In the genomic region with DNA sequence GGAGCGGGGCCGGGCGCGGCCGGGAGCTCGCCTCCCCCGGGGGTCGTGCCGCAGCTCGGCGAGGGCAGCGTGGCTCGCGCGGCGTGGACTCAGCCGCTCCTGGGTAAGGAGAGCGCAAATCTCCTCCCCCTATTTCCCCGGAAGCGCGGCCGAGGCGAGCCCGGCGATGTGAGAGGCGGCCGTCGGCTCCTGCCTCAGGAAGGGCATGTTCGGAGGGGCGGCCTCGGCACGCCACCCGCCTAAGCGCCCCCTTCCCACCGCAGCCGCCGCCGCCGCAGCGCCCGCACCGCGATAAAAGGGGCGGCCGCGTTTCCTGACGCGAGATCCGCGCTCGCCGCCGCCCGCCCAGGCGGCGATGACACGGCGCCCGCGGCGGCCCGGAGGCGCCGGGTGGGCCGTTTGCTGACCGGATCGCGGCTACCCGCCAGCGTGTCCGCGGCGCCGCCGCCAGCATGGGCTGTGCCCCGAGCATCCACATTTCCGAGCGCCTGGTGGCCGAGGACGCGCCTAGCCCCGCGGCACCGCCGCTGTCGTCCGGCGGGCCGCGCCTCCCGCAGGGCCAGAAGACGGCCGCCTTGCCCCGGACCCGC, we compare ENCODE assay signal across 8 cellular contexts. TPM values are rescaled to one million over a fixed set of nuclear protein-coding genes. Genes with fewer than 3 reads are reported as not detected.
A peak's percentile ranks its signal among the peaks of the same experiment; 100 is the strongest.
DNase-seq lines count a peak whose midpoint lies in the region; ATAC-seq and TF ChIP-seq lines count a peak whose summit lies in the region.

A gene with protein sequence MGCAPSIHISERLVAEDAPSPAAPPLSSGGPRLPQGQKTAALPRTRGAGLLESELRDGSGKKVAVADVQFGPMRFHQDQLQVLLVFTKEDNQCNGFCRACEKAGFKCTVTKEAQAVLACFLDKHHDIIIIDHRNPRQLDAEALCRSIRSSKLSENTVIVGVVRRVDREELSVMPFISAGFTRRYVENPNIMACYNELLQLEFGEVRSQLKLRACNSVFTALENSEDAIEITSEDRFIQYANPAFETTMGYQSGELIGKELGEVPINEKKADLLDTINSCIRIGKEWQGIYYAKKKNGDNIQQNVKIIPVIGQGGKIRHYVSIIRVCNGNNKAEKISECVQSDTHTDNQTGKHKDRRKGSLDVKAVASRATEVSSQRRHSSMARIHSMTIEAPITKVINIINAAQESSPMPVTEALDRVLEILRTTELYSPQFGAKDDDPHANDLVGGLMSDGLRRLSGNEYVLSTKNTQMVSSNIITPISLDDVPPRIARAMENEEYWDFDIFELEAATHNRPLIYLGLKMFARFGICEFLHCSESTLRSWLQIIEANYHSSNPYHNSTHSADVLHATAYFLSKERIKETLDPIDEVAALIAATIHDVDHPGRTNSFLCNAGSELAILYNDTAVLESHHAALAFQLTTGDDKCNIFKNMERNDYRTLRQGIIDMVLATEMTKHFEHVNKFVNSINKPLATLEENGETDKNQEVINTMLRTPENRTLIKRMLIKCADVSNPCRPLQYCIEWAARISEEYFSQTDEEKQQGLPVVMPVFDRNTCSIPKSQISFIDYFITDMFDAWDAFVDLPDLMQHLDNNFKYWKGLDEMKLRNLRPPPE (plus strand): TSS at position 146 of the 590 bp plus-strand sequence. CDS start 307 bp downstream, at position 453.

- TF ChIP-seq EP300 in esophagus muscularis mucosa (IDR thresholded peaks at IDR 0.05): no peak

- peak within 1 kb of the TSS; percentile 85 for H3K4me3 Mint-ChIP-seq in GM23338
- peak within 1 kb of the TSS; percentile 90 for H3K4me3 Mint-ChIP-seq in natural killer cell treated with Interleukin-12 subunit alpha and Interleukin-12 subunit beta and Interleukin-15 and Interleukin-18, amount 100 ng/mL, for 72 hours

- no peak within 1 kb of the TSS for H3K27ac Mint-ChIP-seq in GM23338
- H3K27ac Mint-ChIP-seq in natural killer cell treated with Interleukin-12 subunit alpha and Interleukin-12 subunit beta and Interleukin-15 and Interleukin-18, amount 100 ng/mL, for 72 hours: peak within 1 kb of the TSS; percentile 81 to 91

- H4K20me1 ChIP-seq in GM23338 (replicated peaks; ENCODE audit: insufficient read depth): peaks cover 13% of the 10 kb centered on the region

- H3K9me2 ChIP-seq in GM23338 (ENCODE audit: insufficient read depth): no peaks in the 10 kb centered on the region

- H3K4me2 ChIP-seq in GM23338: peak within 1 kb of the TSS; percentile 82

- no peaks in the 10 kb centered on the region for H3K9me3 ChIP-seq in esophagus muscularis mucosa
- H3K9me3 ChIP-seq in vagina: no peaks in the 10 kb centered on the region

- H3K36me3 ChIP-seq in GM23338 (ENCODE audit: insufficient read depth) (no peaks in the 10 kb centered on the region), esophagus muscularis mucosa (no peaks in the 10 kb centered on the region), vagina (no peaks in the 10 kb centered on the region)

- H3K9me3 Mint-ChIP-seq in GM23338: no peaks in the 10 kb centered on the region; the same call in 2 of the 3 replicates
- no peaks in the 10 kb centered on the region for H3K9me3 Mint-ChIP-seq in natural killer cell treated with Interleukin-12 subunit alpha and Interleukin-12 subunit beta and Interleukin-15 and Interleukin-18, amount 100 ng/mL, for 72 hours

- TF ChIP-seq POLR2A in esophagus muscularis mucosa (IDR thresholded peaks at IDR 0.05; ENCODE audit: low read depth) (no peak), vagina (IDR thresholded peaks at IDR 0.05) (no peak)

- no peak for TF ChIP-seq CTCF in GM23338 (conservative IDR thresholded peaks at IDR 0.05; ENCODE audit: low read depth in 2 of 2)
- TF ChIP-seq CTCF in esophagus muscularis mucosa (IDR thresholded peaks at IDR 0.05): peak in 1 of 3 experiments; percentile 26
- TF ChIP-seq CTCF in vagina (IDR thresholded peaks at IDR 0.05): no peak

- DNase-seq in NCI-H2081 (lab: John Stamatoyannopoulos, UW) (peak; percentile 22 to 46), NCI-H2081 treated with DMSO at 0.1 percent for 48 hours (lab: John Stamatoyannopoulos, UW) (no peak), GM23338 (ENCODE audit: low spot score) (peak; percentile 60), LHCN-M2 (ENCODE audit: low read depth) (peak; percentile 28), esophagus muscularis mucosa (ENCODE audit: extremely low spot score) (no peak), vagina (ENCODE audit: extremely low spot score in 2 of 2) (no peak)
- peak; percentile 76 for DNase-seq in activated CD8-positive, alpha-beta memory T cell treated with anti-CD3 and anti-CD28 coated beads, Interleukin-2, amount 50 U/mL, for 48 hours
- peak; percentile 80 for DNase-seq in natural killer cell treated with Interleukin-12 subunit alpha and Interleukin-12 subunit beta and Interleukin-15 and Interleukin-18, amount 100 ng/mL, for 72 hours (ENCODE audit: low spot score)

- H3K4me3 ChIP-seq in GM23338 (peak within 1 kb of the TSS; percentile 90), esophagus muscularis mucosa (peak within 1 kb of the TSS; percentile 78 to 95 (median 87)), vagina (peak within 1 kb of the TSS; percentile 84 to 98)

- H3K4me1 Mint-ChIP-seq in GM23338: peaks cover 22% of the 10 kb centered on the region
- H3K4me1 Mint-ChIP-seq in natural killer cell treated with Interleukin-12 subunit alpha and Interleukin-12 subunit beta and Interleukin-15 and Interleukin-18, amount 100 ng/mL, for 72 hours (ENCODE audit: low read depth in 2 of 2): peaks cover 31 to 34% of the 10 kb centered on the region in 2 donors

- H3K27ac ChIP-seq in GM23338 (ENCODE audit: low read depth): peak within 1 kb of the TSS; percentile 80
- H3K27ac ChIP-seq in esophagus muscularis mucosa (replicated peaks in 1 of 4): peak within 1 kb of the TSS; percentile 93 to 98 (median 96)
- H3K27ac ChIP-seq in vagina: peak within 1 kb of the TSS; percentile 98

- WGBS in esophagus muscularis mucosa: 1% methylated on average over 37 of the region's 95 CpGs

- 0 out of 2 replicates have a peak, but pooled peaks cover 3% of the 10 kb centered on the region for H3F3A ChIP-seq in GM23338 (replicated peaks; ENCODE audit: low read depth)

- peaks cover 43% of the 10 kb centered on the region for H3K27me3 Mint-ChIP-seq in GM23338 (ENCODE audit: insufficient read depth, low read depth, poor library complexity)
- peaks cover 0 to 3% of the 10 kb centered on the region in 2 donors for H3K27me3 Mint-ChIP-seq in natural killer cell treated with Interleukin-12 subunit alpha and Interleukin-12 subunit beta and Interleukin-15 and Interleukin-18, amount 100 ng/mL, for 72 hours

- no peaks in the 10 kb centered on the region; the same call in 2 of the 3 replicates for H3K36me3 Mint-ChIP-seq in GM23338 (ENCODE audit: low read depth)
- H3K36me3 Mint-ChIP-seq in natural killer cell treated with Interleukin-12 subunit alpha and Interleukin-12 subunit beta and Interleukin-15 and Interleukin-18, amount 100 ng/mL, for 72 hours: no peaks in the 10 kb centered on the region

- H3K79me2 ChIP-seq in GM23338 (replicated peaks; ENCODE audit: insufficient read depth): peaks cover 14% of the 10 kb centered on the region

- peak within 1 kb of the TSS; percentile 86 for H2AFZ ChIP-seq in GM23338

- ATAC-seq in GM23338: peak; percentile 1; the same call in 1 of the 3 replicates
- peak; percentile 37 to 50 for ATAC-seq in natural killer cell treated with Interleukin-12 subunit alpha and Interleukin-12 subunit beta and Interleukin-15 and Interleukin-18, amount 100 ng/mL, for 72 hours

- H3K4me1 ChIP-seq in GM23338 (ENCODE audit: insufficient read depth): 0 out of 2 replicates have a peak, but pooled peaks cover 8% of the 10 kb centered on the region
- H3K4me1 ChIP-seq in esophagus muscularis mucosa: peaks cover 28 to 51% (median 46%) of the 10 kb centered on the region in 4 donors
- peaks cover 43% of the 10 kb centered on the region for H3K4me1 ChIP-seq in vagina

- intact Hi-C loops in esophagus muscularis mucosa (cut with DNase I) (loop anchor here (10.0 kb wide), 1 partner anchor 63 kb away; no protein-coding TSS in a partner anchor), vagina (cut with DNase I) (no loop called here)

- H3K27me3 ChIP-seq in GM23338 (ENCODE audit: insufficient read depth) (peaks cover 70% of the 10 kb centered on the region), esophagus muscularis mucosa (no peaks in the 10 kb centered on the region), vagina (no peaks in the 10 kb centered on the region)

TF ChIP-seq in GM23338, 12 proteins besides CTCF, POLR2A, EP300 and RAD21:
- TF ChIP-seq ZNF331 (CRISPR knock-in tag; IDR thresholded peaks at IDR 0.05; ENCODE audit: low read depth) (no peak), STAT1 (IDR thresholded peaks at IDR 0.05; ENCODE audit: unreplicated experiment) (no peak), CREB1 (CRISPR knock-in tag; IDR thresholded peaks at IDR 0.05; ENCODE audit: low read depth) (no peak)
- TF ChIP-seq, protein P1, sequence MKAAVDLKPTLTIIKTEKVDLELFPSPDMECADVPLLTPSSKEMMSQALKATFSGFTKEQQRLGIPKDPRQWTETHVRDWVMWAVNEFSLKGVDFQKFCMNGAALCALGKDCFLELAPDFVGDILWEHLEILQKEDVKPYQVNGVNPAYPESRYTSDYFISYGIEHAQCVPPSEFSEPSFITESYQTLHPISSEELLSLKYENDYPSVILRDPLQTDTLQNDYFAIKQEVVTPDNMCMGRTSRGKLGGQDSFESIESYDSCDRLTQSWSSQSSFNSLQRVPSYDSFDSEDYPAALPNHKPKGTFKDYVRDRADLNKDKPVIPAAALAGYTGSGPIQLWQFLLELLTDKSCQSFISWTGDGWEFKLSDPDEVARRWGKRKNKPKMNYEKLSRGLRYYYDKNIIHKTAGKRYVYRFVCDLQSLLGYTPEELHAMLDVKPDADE (IDR thresholded peaks at IDR 0.05): no peak

RNA-seq across cellular contexts. Expression of the gene that starts here (rescaled TPM):
- 7.5 and 12.0 TPM in 2 replicates for total RNA-seq in GM23338 (2014; rRNA removed; shearing (Covaris generic))
- 5.0 and 5.6 TPM in 2 replicates for polyA plus RNA-seq in GM23338 (2016; fragmentation: Nextera tagmentation; extraction: Ambion mirVana)
- total RNA-seq in LHCN-M2 (2014; rRNA removed) (12.5 and 13.0 TPM in 2 replicates), esophagus muscularis mucosa (10 to 100 TPM; 31.6 to 36.1 (median 32.5) TPM), vagina (33.9 TPM)
- 4.1 TPM for polyA plus RNA-seq in LHCN-M2 (2012)
- total RNA-seq in natural killer cell treated with Interleukin-12 subunit alpha and Interleukin-12 subunit beta and Interleukin-15 and Interleukin-18, amount 100 ng/mL, for 72 hours: 10 to 100 TPM; 27.0 to 32.0 TPM

Comparison
In these comparisons a context has a peak if more than half of its experiments do, and no peak if none do; other contexts are left out.
1. DNase-seq: peak in NCI-H2081 (2 of 2), GM23338 (single experiment), LHCN-M2 (single experiment), activated CD8-positive, alpha-beta memory T cell treated with anti-CD3 and anti-CD28 coated beads, Interleukin-2, amount 50 U/mL, for 48 hours (single experiment) and natural killer cell treated with Interleukin-12 subunit alpha and Interleukin-12 subunit beta and Interleukin-15 and Interleukin-18, amount 100 ng/mL, for 72 hours (single experiment); none in NCI-H2081 treated with DMSO at 0.1 percent for 48 hours (single experiment), esophagus muscularis mucosa (single experiment) and vagina (0 of 2).
2. Peak in every context shown above with its lines, with median percentiles within 50 percentile points of each other: H3K27ac ChIP-seq and H3K4me3 ChIP-seq.